Comparison of ENCODE assay signal across 7 cellular contexts in genomic region chr21:27949093-27949492, GRCh38.
A peak's percentile ranks its signal among the peaks of the same experiment; 100 is the strongest.
DNase-seq lines count a peak whose midpoint lies in the region; ATAC-seq, FAIRE-seq and TF ChIP-seq lines count a peak whose summit lies in the region.
"Not testable (repeated sequence)": the region's sequence is repeated elsewhere in the genome, so short reads cannot be mapped to it uniquely, and the experiment has no call there.

No MANE protein-coding gene starts in this region.

- peak; percentile 75 for ATAC-seq in GM23338

- not testable (repeated sequence) for H3K4me1 Mint-ChIP-seq in GM23338, endodermal cell

- not testable (repeated sequence) for H3K36me3 Mint-ChIP-seq in GM23338 (ENCODE audit: low read depth); endodermal cell (ENCODE audit: low read depth)

- H3K27ac ChIP-seq in GM23338 (ENCODE audit: low read depth); endodermal cell (ENCODE audit: low read depth, low read length); small intestine (ENCODE audit: low read depth in 1 of 2, low read length in 1 of 2): not testable (repeated sequence)
- peak overlapping the region; percentile 41; the same call in 1 of the 2 replicates for H3K27ac ChIP-seq in VCaP

- H3K4me2 ChIP-seq in GM23338: not testable (repeated sequence)

- H3K36me3 ChIP-seq in GM23338 (ENCODE audit: insufficient read depth); NT2/D1 (ENCODE audit: insufficient read depth, insufficient read length, low read length); endodermal cell (ENCODE audit: control insufficient read depth, insufficient read depth, low read length); small intestine (ENCODE audit: control insufficient read depth in 2 of 2, insufficient read depth in 2 of 2, low read length in 2 of 2): not testable (repeated sequence)

- H3K4me3 ChIP-seq in GM23338; NT2/D1 (ENCODE audit: insufficient read length, low read depth); small intestine (ENCODE audit: low read depth in 1 of 2, low read length in 2 of 2): not testable (repeated sequence)
- H3K4me3 ChIP-seq in endodermal cell (ENCODE audit: low read length): peak overlapping the region; percentile 29

- H3K4me1 ChIP-seq in GM23338 (ENCODE audit: insufficient read depth); NT2/D1 (ENCODE audit: insufficient read depth, insufficient read length); endodermal cell (ENCODE audit: control insufficient read depth, insufficient read depth, low read length); small intestine (ENCODE audit: control insufficient read depth in 2 of 2, insufficient read depth in 1 of 2, low read depth in 1 of 2, low read length in 1 of 2): not testable (repeated sequence)

- H3K27me3 Mint-ChIP-seq in GM23338 (ENCODE audit: insufficient read depth, low read depth, poor library complexity); endodermal cell (ENCODE audit: insufficient read depth): not testable (repeated sequence)

- H4K20me1 ChIP-seq in GM23338 (replicated peaks; ENCODE audit: insufficient read depth): not testable (repeated sequence)

- not testable (repeated sequence) for H3K9me2 ChIP-seq in GM23338 (ENCODE audit: insufficient read depth)

- H3K9me3 Mint-ChIP-seq in GM23338: peaks cover 21% of the 10 kb centered on the region
- peaks cover 27% of the 10 kb centered on the region for H3K9me3 Mint-ChIP-seq in endodermal cell

- H3K79me2 ChIP-seq in GM23338 (replicated peaks; ENCODE audit: insufficient read depth): not testable (repeated sequence)

- H3K27ac Mint-ChIP-seq in GM23338, endodermal cell: not testable (repeated sequence)

- H2AFZ ChIP-seq in GM23338: not testable (repeated sequence)

- not testable (repeated sequence) for H3K9ac ChIP-seq in NT2/D1 (ENCODE audit: insufficient read length, low read depth); endodermal cell (ENCODE audit: extremely low read depth, low read length, poor library complexity, severe bottlenecking)

- FAIRE-seq in small intestine (lab: Jason Lieb, UNC): not testable (repeated sequence)

- not testable (repeated sequence) for H3K27me3 ChIP-seq in GM23338 (ENCODE audit: insufficient read depth); NT2/D1 (ENCODE audit: insufficient read depth, insufficient read length); endodermal cell (ENCODE audit: control insufficient read depth, insufficient read depth, low read length, poor library complexity, severe bottlenecking); small intestine (ENCODE audit: control insufficient read depth in 2 of 2, insufficient read depth in 2 of 2, low read length in 2 of 2)

- not testable (repeated sequence) for H3K9me3 ChIP-seq in NT2/D1 (ENCODE audit: insufficient read depth, low read length); small intestine (ENCODE audit: control insufficient read depth, low read depth)
- H3K9me3 ChIP-seq in endodermal cell (ENCODE audit: control insufficient read depth, low read length): peaks cover 12% of the 10 kb centered on the region

- not testable (repeated sequence) for H3F3A ChIP-seq in GM23338 (replicated peaks; ENCODE audit: low read depth)

- WGBS in endodermal cell (ENCODE audit: insufficient coverage in 1 of 2, insufficient read length in 1 of 2), 2 experiments: 81 to 96% methylated on average over 2 to 5 of the region's 5 CpGs
- WGBS in small intestine, 3 donors: 50 to 77% (median 69%) methylated on average over 5 of the region's 5 CpGs

- not testable (repeated sequence) for H3K4me3 Mint-ChIP-seq in GM23338, endodermal cell

- DNase-seq in GM23338 (ENCODE audit: low spot score): peak; percentile 51
- peak; percentile 30 for DNase-seq in HT-29 (ENCODE audit: low spot score)
- peak; percentile 3 for DNase-seq in NT2/D1 (ENCODE audit: low read depth, low spot score)
- DNase-seq in endodermal cell: peak; percentile 47
- peak; percentile 0 for DNase-seq in iPS DF 4.7 (ENCODE audit: extremely low read depth, low spot score)
- DNase-seq in small intestine: peak; percentile 4

- TF ChIP-seq CTCF in GM23338 (conservative IDR thresholded peaks at IDR 0.05; ENCODE audit: low read depth in 2 of 2); VCaP (conservative IDR thresholded peaks at IDR 0.05); endodermal cell (conservative IDR thresholded peaks at IDR 0.05): not testable (repeated sequence)

TF ChIP-seq in GM23338, 12 proteins besides CTCF, POLR2A, EP300 and RAD21:
- peak; percentile 72; the same call in 1 of the 2 replicates for TF ChIP-seq NANOG (IDR thresholded peaks at IDR 0.05; ENCODE audit: borderline replicate concordance)

Comparison
In these comparisons a context has a peak if more than half of its experiments do, and no peak if none do; other contexts are left out.
1. DNase-seq: peak in every context shown above with its lines; median percentile 51 in GM23338; 47 in endodermal cell; 30 in HT-29; 4 in small intestine; 3 in NT2/D1; 0 in iPS DF 4.7.